19 cellular contexts compared by ENCODE assay signal in the genomic region with DNA sequence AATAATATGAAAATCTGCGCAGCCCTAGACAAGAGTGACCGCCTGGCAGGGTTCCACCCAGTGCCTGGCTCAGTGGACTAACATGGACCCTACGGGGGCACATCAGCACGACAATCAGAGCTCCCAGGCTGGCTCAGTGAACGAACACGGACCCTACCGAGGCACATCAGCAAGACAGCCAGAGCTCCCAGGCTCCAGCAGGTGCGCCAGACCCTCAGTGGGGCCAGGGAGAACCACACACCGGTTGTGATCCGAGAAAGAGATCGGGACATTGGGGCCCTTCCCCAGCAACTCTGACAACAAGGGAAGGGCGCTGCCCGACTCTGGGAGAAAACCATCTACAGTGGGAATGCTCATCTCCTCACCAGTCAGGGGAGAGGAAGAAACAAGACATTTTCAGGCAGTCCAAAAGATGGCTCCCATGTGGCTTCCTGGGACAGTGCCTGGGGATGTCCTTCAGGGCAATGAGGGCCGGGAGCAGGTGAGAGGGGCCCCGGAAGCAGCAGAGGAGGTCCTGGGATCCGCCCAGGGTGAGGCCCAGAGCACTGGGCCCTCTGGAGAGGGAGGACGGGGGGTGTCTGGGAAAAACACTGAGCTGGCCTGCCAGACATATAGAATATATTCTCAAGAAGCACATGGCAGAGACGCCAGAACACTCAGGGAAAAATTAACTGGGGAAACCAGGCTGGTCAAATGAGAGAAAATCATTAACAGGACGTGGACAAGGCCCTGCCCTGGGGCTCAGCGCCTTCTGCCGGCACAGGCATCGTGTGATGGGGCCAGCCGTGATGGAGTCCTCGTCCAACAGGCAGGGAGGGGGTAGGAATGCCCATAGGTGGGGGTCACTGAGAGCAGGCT. TPM values are rescaled to one million over a fixed set of nuclear protein-coding genes. Genes with fewer than 3 reads are reported as not detected.
DNase-seq lines count a peak whose midpoint lies in the region; ATAC-seq, FAIRE-seq and TF ChIP-seq lines count a peak whose summit lies in the region.
"Had no signal": no experiment of that assay in that cellular context is flagged by ENCODE, and none has a peak within 500 bp of the region (broad histone marks: within the 10 kb centered on the region; RNA-seq: fewer than 3 reads in every experiment).

No MANE protein-coding gene starts in this region.

- H3K4ac ChIP-seq in mesenchymal stem cell (ENCODE audit: low read depth in 1 of 2, low read length in 2 of 2), result peak overlapping the region in 1 of 2 experiments; percentile 10

- no peak overlapping the region for H3K4me2 ChIP-seq in astrocyte (ENCODE audit: low read length)
- no peak overlapping the region for H3K4me2 ChIP-seq in mesenchymal stem cell (ENCODE audit: low read length, poor library complexity, severe bottlenecking)

- no peak for TF ChIP-seq CTCF in Calu3 (IDR thresholded peaks at IDR 0.05; ENCODE audit: unreplicated experiment)
- TF ChIP-seq CTCF in astrocyte (IDR thresholded peaks at IDR 0.05; ENCODE audit: insufficient read depth, low read depth, low read length), result no peak

- H3K18ac ChIP-seq in mesenchymal stem cell (ENCODE audit: low read depth in 1 of 2, low read length in 2 of 2), result no peak overlapping the region

- H3K9me3 ChIP-seq in astrocyte (ENCODE audit: insufficient read depth, low read depth, low read length), result no peaks in the 10 kb centered on the region
- no peaks in the 10 kb centered on the region for H3K9me3 ChIP-seq in mesenchymal stem cell (ENCODE audit: control insufficient read depth, low read length)
- no peaks in the 10 kb centered on the region for H3K9me3 ChIP-seq in small intestine (ENCODE audit: control insufficient read depth, low read depth)

- no peak overlapping the region for H4K91ac ChIP-seq in mesenchymal stem cell (ENCODE audit: low read length)

- H3K36me3 ChIP-seq in astrocyte (ENCODE audit: insufficient read depth, low read length) (no peaks in the 10 kb centered on the region), mesenchymal stem cell (ENCODE audit: control insufficient read depth in 1 of 2, insufficient read depth in 2 of 2, low read depth in 1 of 2, low read length in 2 of 2) (no peaks in the 10 kb centered on the region), small intestine (ENCODE audit: control insufficient read depth in 2 of 2, insufficient read depth in 2 of 2, low read length in 2 of 2) (no peaks in the 10 kb centered on the region)

- H3K4me1 ChIP-seq in astrocyte (ENCODE audit: insufficient read depth, low read length) (peaks cover 8% of the 10 kb centered on the region), mesenchymal stem cell (ENCODE audit: control insufficient read depth, insufficient read depth, low read depth, low read length) (peaks cover 42% of the 10 kb centered on the region), small intestine (ENCODE audit: control insufficient read depth in 2 of 2, insufficient read depth in 1 of 2, low read depth in 1 of 2, low read length in 1 of 2) (peaks cover 3 to 9% of the 10 kb centered on the region in 2 donors)

- H2BK12ac ChIP-seq in mesenchymal stem cell (ENCODE audit: low read length in 2 of 2), result peak overlapping the region in 1 of 2 experiments; percentile 10

- no peak overlapping the region for H2BK120ac ChIP-seq in mesenchymal stem cell (ENCODE audit: low read depth, low read length)

- H3K23ac ChIP-seq in mesenchymal stem cell (ENCODE audit: low read length in 2 of 2), result no peak overlapping the region

- no peaks in the 10 kb centered on the region for H3K79me1 ChIP-seq in mesenchymal stem cell (replicated peaks; ENCODE audit: low read length, poor library complexity, severe bottlenecking)

- H2AK5ac ChIP-seq in mesenchymal stem cell (ENCODE audit: low read length, severe bottlenecking), result peak overlapping the region; percentile 33

- no peak for ATAC-seq in HG03039 (IDR thresholded peaks at IDR 0.05; ENCODE audit: unreplicated experiment)
- ATAC-seq: stimulated activated naive CD8-positive, alpha-beta T cell treated with anti-CD3 and anti-CD28 coated beads, Interleukin-15, amount 100 ng/mL, for 72 hours had no signal

- H3K4me3 ChIP-seq in astrocyte (ENCODE audit: insufficient read depth, low read depth, low read length), result no peak overlapping the region
- no peak overlapping the region for H3K4me3 ChIP-seq in mesenchymal stem cell (ENCODE audit: insufficient read depth in 1 of 2, low read depth in 1 of 2, low read length in 2 of 2)
- H3K4me3 ChIP-seq in small intestine (ENCODE audit: low read depth in 1 of 2, low read length in 2 of 2), result no peak overlapping the region

- H3K9me3 Mint-ChIP-seq in Calu3 (ENCODE audit: low read depth, unreplicated experiment) (no peaks in the 10 kb centered on the region), astrocyte (ENCODE audit: unreplicated experiment) (no peaks in the 10 kb centered on the region)
- H3K9me3 Mint-ChIP-seq: naive B cell; stimulated activated naive CD8-positive, alpha-beta T cell treated with anti-CD3 and anti-CD28 coated beads, Interleukin-15, amount 100 ng/mL, for 72 hours had no signal

- H3K27me3 Mint-ChIP-seq in Calu3 (ENCODE audit: unreplicated experiment) (no peaks in the 10 kb centered on the region), astrocyte (ENCODE audit: low read depth, unreplicated experiment) (peaks cover 2% of the 10 kb centered on the region)
- H3K27me3 Mint-ChIP-seq: B cell; stimulated activated naive CD8-positive, alpha-beta T cell treated with anti-CD3 and anti-CD28 coated beads, Interleukin-15, amount 100 ng/mL, for 72 hours had no signal

- peaks cover 5% of the 10 kb centered on the region for H3K27me3 ChIP-seq in astrocyte (ENCODE audit: insufficient read depth, low read length)
- H3K27me3 ChIP-seq in mesenchymal stem cell (ENCODE audit: control insufficient read depth in 1 of 2, insufficient read depth in 1 of 2, low read length in 2 of 2), result peaks cover 23 to 86% of the 10 kb centered on the region in 2 experiments
- H3K27me3 ChIP-seq in small intestine (ENCODE audit: control insufficient read depth in 2 of 2, insufficient read depth in 2 of 2, low read length in 2 of 2), result no peaks in the 10 kb centered on the region

- 91% methylated on average over 24 of the region's 24 CpGs for WGBS in mesenchymal stem cell
- WGBS in small intestine, 3 donors, result 41 to 71% (median 54%) methylated on average over 24 of the region's 24 CpGs

- H3K4me1 Mint-ChIP-seq in Calu3 (ENCODE audit: low read depth, unreplicated experiment) (peaks cover 39% of the 10 kb centered on the region), astrocyte (ENCODE audit: low read depth, unreplicated experiment) (peaks cover 20% of the 10 kb centered on the region)
- H3K4me1 Mint-ChIP-seq: B cell, naive B cell had no signal

- peaks cover 34% of the 10 kb centered on the region for H3K36me3 Mint-ChIP-seq in Calu3 (ENCODE audit: insufficient read depth, unreplicated experiment)
- peaks cover 2% of the 10 kb centered on the region for H3K36me3 Mint-ChIP-seq in astrocyte (ENCODE audit: low read depth, unreplicated experiment)
- H3K36me3 Mint-ChIP-seq: naive B cell had no signal

- no peak overlapping the region for H2BK5ac ChIP-seq in mesenchymal stem cell (ENCODE audit: low read depth, low read length, poor library complexity, severe bottlenecking)

- H3K27ac ChIP-seq in astrocyte (ENCODE audit: low read depth, low read length), result no peak overlapping the region
- H3K27ac ChIP-seq in mesenchymal stem cell (ENCODE audit: low read length, poor library complexity, severe bottlenecking), result no peak overlapping the region
- peak overlapping the region; percentile 87 to 98 for H3K27ac ChIP-seq in small intestine (ENCODE audit: low read depth in 1 of 2, low read length in 1 of 2)

- no peak overlapping the region for H3K14ac ChIP-seq in mesenchymal stem cell (ENCODE audit: low read length in 2 of 2)

- H3K9ac ChIP-seq in astrocyte (ENCODE audit: low read length) (no peak overlapping the region), mesenchymal stem cell (ENCODE audit: low read length) (no peak overlapping the region)

- BruUV-seq in Calu3 (replicated peaks; lab: Mats Ljungman, UMichigan), result no TSS peak

- H3K4me3 Mint-ChIP-seq in Calu3 (ENCODE audit: low read depth, unreplicated experiment), result peak overlapping the region; percentile 59
- no peak overlapping the region for H3K4me3 Mint-ChIP-seq in astrocyte (ENCODE audit: unreplicated experiment)
- H3K4me3 Mint-ChIP-seq: B cell; stimulated activated naive CD8-positive, alpha-beta T cell treated with anti-CD3 and anti-CD28 coated beads, Interleukin-15, amount 100 ng/mL, for 72 hours had no signal

- no peak overlapping the region for H4K8ac ChIP-seq in mesenchymal stem cell (ENCODE audit: low read length)

- no peaks in the 10 kb centered on the region for H3K79me2 ChIP-seq in astrocyte (ENCODE audit: insufficient read depth, low read length)

- H4K20me1 ChIP-seq in astrocyte (ENCODE audit: insufficient read depth, low read length), result no peaks in the 10 kb centered on the region

- CTCF ChIA-PET in Calu3 (lab: Charles Lee), result no interaction called here

- H3K27ac Mint-ChIP-seq in Calu3 (ENCODE audit: unreplicated experiment) (peak overlapping the region; percentile 78), astrocyte (ENCODE audit: unreplicated experiment) (peak overlapping the region; percentile 38)
- H3K27ac Mint-ChIP-seq: B cell had no signal

- H2BK15ac ChIP-seq in mesenchymal stem cell (ENCODE audit: low read depth, poor library complexity, severe bottlenecking), result no peak overlapping the region

- H2AFZ ChIP-seq in astrocyte (ENCODE audit: low read depth, low read length) (no peak overlapping the region), mesenchymal stem cell (ENCODE audit: low read depth, low read length) (no peak overlapping the region)

- intact Hi-C loops in Calu3 (cut with micrococcal nuclease; ENCODE audit: unreplicated experiment), result no loop called here

- DNase-seq in Calu3 (peak; percentile 53), astrocyte (ENCODE audit: low read depth) (no peak), mesenchymal stem cell (no peak), small intestine (peak; percentile 51), NCI-H446 (lab: John Stamatoyannopoulos, UW) (no peak), NCI-H2029 (lab: John Stamatoyannopoulos, UW) (no peak), mucosa of gallbladder (ENCODE audit: low spot score) (no peak)
- DNase-seq: activated CD4-positive, alpha-beta T cell treated with anti-CD3 and anti-CD28 coated beads for 48 hours; activated T-cell treated with anti-CD3 and anti-CD28 coated beads for 4 hours; HCEC 1CT; naive B cell; NCI-H1436 treated with DMSO at 0.1 percent for 48 hours; NCI-H510A treated with DMSO at 0.1 percent for 48 hours; stimulated activated naive CD8-positive, alpha-beta T cell treated with anti-CD3 and anti-CD28 coated beads, Interleukin-15, amount 100 ng/mL, for 72 hours; T-helper 1 cell had no signal

- no peak for FAIRE-seq in astrocyte (lab: Jason Lieb, UNC)
- no peak for FAIRE-seq in small intestine (lab: Jason Lieb, UNC)
- FAIRE-seq: endothelial cell of umbilical vein had no signal

RNA-seq across cellular contexts. Expression of a gene that starts 4.8 kb away (rescaled TPM):
- total RNA-seq in Calu3 (2022) (24.2 and 28.0 TPM in 2 replicates), astrocyte (3.7 and 4.1 TPM in 2 replicates), mucosa of gallbladder (81.4 TPM)
- polyA plus RNA-seq in mesenchymal stem cell (2013, experiment 1 of 2), result 0.73 TPM
- polyA plus RNA-seq in mesenchymal stem cell (2013, experiment 2 of 2), result 0.49 TPM
- 100 to 1,000 TPM in 2 of 3 donors, 10 to 100 TPM in 1; 31.0 to 121 (median 117) TPM for polyA plus RNA-seq in small intestine
- total RNA-seq: LHCN-M2 had no signal

Comparison
In these comparisons a context has a peak if more than half of its experiments do, and no peak if none do; other contexts are left out.
1. DNase-seq: peak in Calu3 (single experiment) and small intestine (single experiment); none in astrocyte (single experiment), mesenchymal stem cell (single experiment), NCI-H446 (0 of 2), NCI-H2029 (single experiment) and mucosa of gallbladder (single experiment).
2. H3K27ac ChIP-seq: peak in small intestine (2 of 2); none in astrocyte (single experiment) and mesenchymal stem cell (single experiment).